Comparison of ENCODE assay signal across 1 cellular context in genomic region chr1:32886012-32886827, GRCh38.
TF ChIP-seq lines count a peak whose summit lies in the region.

HPCA (plus strand) TSS chr1:32886491; CDS start chr1:32888899, 2,408 bp downstream.

TF ChIP-seq in HepG2, 621 proteins besides CTCF, POLR2A, EP300 and RAD21 (continued from another document):
- TF ChIP-seq PRPF4 (IDR thresholded peaks at IDR 0.05; ENCODE audit: low read depth, low read length, poor library complexity, severe bottlenecking) (no peak), ZNF274 (CRISPR knock-in tag; IDR thresholded peaks at IDR 0.05) (peak; percentile 99), ZNF407 (CRISPR knock-in tag; IDR thresholded peaks at IDR 0.05; ENCODE audit: not compliant biosample characterization) (peak; percentile 98), JUNB (CRISPR knock-in tag; IDR thresholded peaks at IDR 0.05; ENCODE audit: borderline replicate concordance) (peak; percentile 60; the same call in 1 of the 2 replicates), HMGXB4 (CRISPR knock-in tag; IDR thresholded peaks at IDR 0.05; ENCODE audit: borderline replicate concordance in 1 of 2, low read depth in 1 of 2) (peak; percentile 62 to 95), TCF7L2 (IDR thresholded peaks at IDR 0.05; ENCODE audit: low read depth, low read length) (no peak), ZNF256 (CRISPR knock-in tag; conservative IDR thresholded peaks at IDR 0.05) (peak; percentile 97), ETV6 (CRISPR knock-in tag; conservative IDR thresholded peaks at IDR 0.05) (peak; percentile 99), FOXO1 (CRISPR knock-in tag; IDR thresholded peaks at IDR 0.05) (peak; percentile 78), KLF13 (CRISPR knock-in tag; IDR thresholded peaks at IDR 0.05) (peak; percentile 89; the same call in 1 of the 2 replicates), USF2 (IDR thresholded peaks at IDR 0.05; ENCODE audit: low read depth, low read length) (no peak), USF2 (CRISPR knock-in tag; IDR thresholded peaks at IDR 0.05; ENCODE audit: borderline replicate concordance) (no peak), MTA1 (CRISPR knock-in tag; IDR thresholded peaks at IDR 0.05; ENCODE audit: borderline replicate concordance) (0 out of 2 replicates have a peak, but pooled peaks have one; percentile 35), ARID3A (IDR thresholded peaks at IDR 0.05; ENCODE audit: low read depth, low read length) (no peak), PRMT3 (CRISPR knock-in tag; IDR thresholded peaks at IDR 0.05; ENCODE audit: borderline replicate concordance, low read depth) (peak; percentile 93; the same call in 1 of the 2 replicates), SSRP1 (CRISPR knock-in tag; IDR thresholded peaks at IDR 0.05) (no peak), MLLT10 (CRISPR knock-in tag; IDR thresholded peaks at IDR 0.05) (no peak), POLR2G (IDR thresholded peaks at IDR 0.05; ENCODE audit: low read depth, low read length) (no peak), FOXK1 (CRISPR knock-in tag; IDR thresholded peaks at IDR 0.05; ENCODE audit: borderline replicate concordance, low read depth) (peak; percentile 90; the same call in 1 of the 2 replicates), BCLAF1 (IDR thresholded peaks at IDR 0.05) (no peak), ZBTB33 (CRISPR knock-in tag; IDR thresholded peaks at IDR 0.05) (peak; percentile 53; the same call in 1 of the 2 replicates), RBAK (CRISPR knock-in tag; IDR thresholded peaks at IDR 0.05) (no peak; the same call in 1 of the 2 replicates), CREB1 (IDR thresholded peaks at IDR 0.05) (no peak), CREB1 (CRISPR knock-in tag; IDR thresholded peaks at IDR 0.05) (peak; percentile 37; the same call in 1 of the 2 replicates), CENPBD1 (CRISPR knock-in tag; IDR thresholded peaks at IDR 0.05; ENCODE audit: borderline replicate concordance, low read depth) (peak; percentile 51; the same call in 1 of the 2 replicates), ZNF547 (CRISPR knock-in tag; IDR thresholded peaks at IDR 0.05) (peak; percentile 98), HMGA1 (CRISPR knock-in tag; conservative IDR thresholded peaks at IDR 0.05) (no peak), RFXAP (CRISPR knock-in tag; IDR thresholded peaks at IDR 0.05; ENCODE audit: borderline replicate concordance) (peak; percentile 93), GTF2F1 (IDR thresholded peaks at IDR 0.05; ENCODE audit: low read length) (no peak), ZSCAN12 (CRISPR knock-in tag; IDR thresholded peaks at IDR 0.05) (peak; percentile 98), ZNF205 (CRISPR knock-in tag; IDR thresholded peaks at IDR 0.05) (peak; percentile 95), ZNF569 (CRISPR knock-in tag; IDR thresholded peaks at IDR 0.05; ENCODE audit: borderline replicate concordance) (0 out of 2 replicates have a peak, but pooled peaks have one; percentile 63), ZC3H13 (CRISPR knock-in tag; IDR thresholded peaks at IDR 0.05) (peak; percentile 93), FOXA1 (IDR thresholded peaks at IDR 0.05) (no peak), FOXA1 (CRISPR knock-in tag; IDR thresholded peaks at IDR 0.05) (0 out of 2 replicates have a peak, but pooled peaks have one; percentile 4), HDAC2 (CRISPR knock-in tag; IDR thresholded peaks at IDR 0.05) (peak; percentile 95)
